1 cellular context compared by ENCODE assay signal in genomic region chr11:119743041-119743440, GRCh38.
TF ChIP-seq lines count a peak whose summit lies in the region.

No MANE protein-coding gene starts in this region.

TF ChIP-seq in GM23338, 12 proteins besides CTCF, POLR2A, EP300 and RAD21 (continued from another document):
- TF ChIP-seq REST (IDR thresholded peaks at IDR 0.05; ENCODE audit: unreplicated experiment) = no peak
- no peak for TF ChIP-seq ZNF114 (CRISPR knock-in tag; IDR thresholded peaks at IDR 0.05)
- no peak for TF ChIP-seq EZH2phosphoT487 (IDR thresholded peaks at IDR 0.05; ENCODE audit: unreplicated experiment)
- no peak for TF ChIP-seq ZNF462 (CRISPR knock-in tag; IDR thresholded peaks at IDR 0.05)
- no peak for TF ChIP-seq STAT1 (IDR thresholded peaks at IDR 0.05; ENCODE audit: unreplicated experiment)
- TF ChIP-seq ETS1 (IDR thresholded peaks at IDR 0.05) = no peak
- no peak for TF ChIP-seq CREB1 (CRISPR knock-in tag; IDR thresholded peaks at IDR 0.05; ENCODE audit: low read depth)
- no peak for TF ChIP-seq ZNF331 (CRISPR knock-in tag; IDR thresholded peaks at IDR 0.05; ENCODE audit: low read depth)
